Comparison of ENCODE assay signal across 10 cellular contexts in genomic region chr2:218959761-218960195, GRCh38. TPM values are rescaled to one million over a fixed set of nuclear protein-coding genes. Genes with fewer than 3 reads are reported as not detected.
DNase-seq lines count a peak whose midpoint lies in the region; ATAC-seq, FAIRE-seq and TF ChIP-seq lines count a peak whose summit lies in the region.
"Had no signal": no experiment of that assay in that cellular context is flagged by ENCODE, and none has a peak within 500 bp of the region (broad histone marks: within the 10 kb centered on the region; RNA-seq: fewer than 3 reads in every experiment).

No MANE protein-coding gene starts in this region.

- no peaks in the 10 kb centered on the region for H3K79me2 ChIP-seq in K562 (ENCODE audit: control insufficient read depth, insufficient read depth, low read length)

- POLR2A ChIA-PET in AG04449 (lab: Yijun Ruan, JAX) = no interaction called here
- POLR2A ChIA-PET in K562 (lab: Yijun Ruan, JAX) = interaction anchor here (0.6 kb wide), 1 partner anchor 15 kb away, joined by 3 read pairs; no protein-coding TSS in a partner anchor

- H4K20me1 ChIP-seq in K562 (replicated peaks; ENCODE audit: control insufficient read depth, insufficient read depth, low read length) = no peaks in the 10 kb centered on the region

- CTCF ChIA-PET in AG04449 (lab: Yijun Ruan, JAX) (interaction anchor here (0.6 to 2.3 kb wide), 4 partner anchors 20 to 61 kb away, joined by 3 to 9 read pairs (median 4); no protein-coding TSS in a partner anchor), K562 (lab: Yijun Ruan, JAX; ENCODE audit: low intra/inter-chr PET ratio) (no interaction called here)

- TF ChIP-seq CTCF in AG04449 (IDR thresholded peaks at IDR 0.05; ENCODE audit: insufficient read depth, low read length, missing control alignments) (no peak), K562 (IDR thresholded peaks at IDR 0.05 in 2 of 3, conservative IDR thresholded peaks at IDR 0.05 in 1 of 3; ENCODE audit: insufficient read depth in 2 of 3, low read depth in 1 of 3, low read length in 3 of 3) (no peak), foreskin fibroblast (IDR thresholded peaks at IDR 0.05; ENCODE audit: low read depth, low read length) (no peak)

- H3K9ac ChIP-seq in K562 (ENCODE audit: insufficient read depth in 1 of 2, low read depth in 2 of 2, low read length in 2 of 2) = peak overlapping the region in 1 of 2 experiments; percentile 64; a peak in 2 of 4 replicates

- in situ Hi-C loops in K562 (cut with MboI) = no loop called here

- intact Hi-C loops in K562 (cut with micrococcal nuclease) = loop anchor here (5.0 kb wide), 1 partner anchor 52 kb away; no protein-coding TSS in a partner anchor

- H3K4me2 ChIP-seq in K562 (ENCODE audit: insufficient read depth, low read length) = no peak overlapping the region

- H3K4me1 ChIP-seq in K562 (replicated peaks in 1 of 2; ENCODE audit: control insufficient read depth in 2 of 2, insufficient read depth in 2 of 2, low read length in 2 of 2) (peaks cover 11 to 31% of the 10 kb centered on the region in 2 experiments; a peak in 4 of 5 replicates), mesodermal cell (ENCODE audit: control insufficient read depth, insufficient read depth, low read length, poor library complexity, severe bottlenecking) (peaks cover 16% of the 10 kb centered on the region)

- 5% methylated on average over 8 of the region's 50 CpGs for WGBS in K562 (ENCODE audit: insufficient coverage, low coverage, missing lambda C conversion rate)
- WGBS in mesodermal cell (ENCODE audit: insufficient coverage in 2 of 2), 2 experiments = 2% methylated on average over 41 to 48 of the region's 50 CpGs

- peak overlapping the region; percentile 51; the same call in 1 of the 2 replicates for H2AFZ ChIP-seq in K562 (ENCODE audit: low read depth, low read length)

- H3K9me1 ChIP-seq in K562 (ENCODE audit: control insufficient read depth, insufficient read depth, low read length) = no peaks in the 10 kb centered on the region

- TF ChIP-seq RAD21 in K562 (CRISPR knock-in tag; conservative IDR thresholded peaks at IDR 0.05 in 1 of 2, IDR thresholded peaks at IDR 0.05 in 1 of 2) = no peak

- TF ChIP-seq EP300 in K562 (IDR thresholded peaks at IDR 0.05; ENCODE audit: low read length) = no peak

- H3K9me3 ChIP-seq in K562 (replicated peaks; ENCODE audit: control insufficient read depth, insufficient read depth, low read depth, low read length) = no peaks in the 10 kb centered on the region
- H3K9me3 ChIP-seq in mesodermal cell (ENCODE audit: control insufficient read depth, low read length) = no peaks in the 10 kb centered on the region

- H3K36me3 ChIP-seq in H7 (replicated peaks; ENCODE audit: control insufficient read depth, insufficient read depth, low read length) (no peaks in the 10 kb centered on the region), K562 (ENCODE audit: control insufficient read depth, insufficient read depth, low read length) (no peaks in the 10 kb centered on the region), mesodermal cell (ENCODE audit: control insufficient read depth, insufficient read depth, low read length) (no peaks in the 10 kb centered on the region)

- H3K27me3 ChIP-seq in H7 (ENCODE audit: control insufficient read depth, insufficient read depth, low read length) = peaks cover 67% of the 10 kb centered on the region
- peaks cover 7 to 29% of the 10 kb centered on the region in 2 experiments; a peak in 4 of 5 replicates for H3K27me3 ChIP-seq in K562 (ENCODE audit: control insufficient read depth in 2 of 2, insufficient read depth in 2 of 2, low read length in 2 of 2)

- peak overlapping the region; percentile 44 for H3K4me3 ChIP-seq in AG04449 (ENCODE audit: low read depth, low read length)
- H3K4me3 ChIP-seq in H7 (ENCODE audit: insufficient read depth, low read depth, low read length) = peak overlapping the region; percentile 41
- peak overlapping the region; percentile 38 for H3K4me3 ChIP-seq in K562
- H3K4me3 ChIP-seq in mesodermal cell (ENCODE audit: extremely low read depth, insufficient read depth, low read length, poor library complexity, severe bottlenecking) = peak overlapping the region; percentile 40
- peak overlapping the region in 1 of 2 donors; percentile 25 for H3K4me3 ChIP-seq in foreskin fibroblast (ENCODE audit: low read depth in 1 of 2, low read length in 2 of 2)

- ATAC-seq in K562 (no peak), GM19328 (IDR thresholded peaks at IDR 0.05; ENCODE audit: unreplicated experiment) (no peak)

- DNase-seq in AG04449 (ENCODE audit: low read depth, low spot score) = no peak
- DNase-seq in H7 = no peak
- no peak for DNase-seq in K562 (ENCODE audit: extremely low read depth in 1 of 4, low spot score in 3 of 4)
- DNase-seq in GM19240 (ENCODE audit: insufficient read length, low spot score) = no peak
- no peak for DNase-seq in foreskin fibroblast
- no peak for DNase-seq in midbrain (lab: John Stamatoyannopoulos, UW)
- DNase-seq: activated CD4-positive, alpha-beta T cell treated with anti-CD3 and anti-CD28 coated beads for 1 hour had no signal

- TF ChIP-seq POLR2A in K562 (conservative IDR thresholded peaks at IDR 0.05) = no peak

- no peak for FAIRE-seq in K562 (lab: Jason Lieb, UNC)

- H3K27ac ChIP-seq in K562 (ENCODE audit: extremely low read depth, low read depth, low read length) (no peak overlapping the region), mesodermal cell (ENCODE audit: low read depth, low read length, severe bottlenecking) (no peak overlapping the region)
- H3K27ac ChIP-seq: HL-60 had no signal

- BruUV-seq in K562 (replicated peaks; lab: Mats Ljungman, UMichigan) = no TSS peak

RNA-seq across cellular contexts. Expression of gene CDK5R2, which starts 0.3 kb away (rescaled TPM):
- 0.17 TPM in 1 of 2 replicates, not detected in the other for total RNA-seq in H7 (2014; rRNA removed; shearing (Covaris generic))
- 0.12 TPM in 1 of 2 replicates, not detected in the other for total RNA-seq in K562 (2011; cell fraction: chromatin; rRNA removed; ENCODE audit: low replicate concordance)
- not detected in 2 replicates for total RNA-seq in K562 (2011; cell fraction: nucleolus; rRNA removed)
- total RNA-seq in K562 (2011; cell fraction: nucleoplasm; rRNA removed) = 0.22 and 0.38 TPM in 2 replicates
- total RNA-seq in K562 (2014; rRNA removed) (not detected in 2 replicates), K562 (2014; rRNA removed; fragmentation: Illumina TruSeq; extraction: Trizol) (not detected in 2 replicates), K562 (2015; rRNA removed; fragmentation: Illumina TruSeq; extraction: Trizol) (not detected in 2 replicates), K562 (2021) (0.09 TPM in 1 of 2 replicates, not detected in the other)
- polyA plus RNA-seq in K562 (2011; rRNA removed) (not detected in 2 replicates), K562 (2014; fragmentation: Illumina TruSeq; extraction: Trizol) (not detected in 2 replicates), K562 (2014; fragmentation: Nextera tagmentation; extraction: Ambion mirVana) (not detected), K562 (2014; rRNA removed) (not detected in 2 replicates)
- 0.03 and 0.04 TPM in 2 replicates for polyA plus RNA-seq in K562 (2011; cell fraction: cytosol; rRNA removed)
- 0.08 and 0.17 TPM in 2 replicates for polyA plus RNA-seq in K562 (2011; cell fraction: nucleus; rRNA removed)
- polyA plus RNA-seq in K562 (2012) = 0.03 and 0.08 TPM in 2 replicates
- 0.09 and 0.11 TPM in 2 replicates for polyA minus RNA-seq in K562 (2011; rRNA and poly(A)+ RNA removed)
- not detected in 2 replicates for polyA minus RNA-seq in K562 (2011; cell fraction: cytosol; rRNA and poly(A)+ RNA removed)
- polyA minus RNA-seq in K562 (2011; cell fraction: nucleus; rRNA and poly(A)+ RNA removed) = 0.13 and 0.22 TPM in 2 replicates
- polyA plus RNA-seq in mesodermal cell (2013, experiment 1 of 2) = 0.74 TPM
- polyA plus RNA-seq in mesodermal cell (2013, experiment 2 of 2) = 0.40 TPM

RNA-seq across cellular contexts. Expression of gene FEV, which starts 25.2 kb away (rescaled TPM):
- not detected in 2 replicates for total RNA-seq in H7 (2014; rRNA removed; shearing (Covaris generic))
- 0.51 TPM in 1 of 2 replicates, not detected in the other for total RNA-seq in K562 (2011; cell fraction: chromatin; rRNA removed; ENCODE audit: low replicate concordance)
- 0.17 TPM in 1 of 2 replicates, not detected in the other for total RNA-seq in K562 (2011; cell fraction: nucleolus; rRNA removed)
- 0.38 TPM in 1 of 2 replicates, not detected in the other for total RNA-seq in K562 (2011; cell fraction: nucleoplasm; rRNA removed)
- total RNA-seq in K562 (2014; rRNA removed) = 0.45 and 0.57 TPM in 2 replicates
- total RNA-seq in K562 (2014; rRNA removed; fragmentation: Illumina TruSeq; extraction: Trizol) = 0.29 TPM in 1 of 2 replicates, not detected in the other
- total RNA-seq in K562 (2015; rRNA removed; fragmentation: Illumina TruSeq; extraction: Trizol) = 0.36 and 0.49 TPM in 2 replicates
- 1.6 and 2.4 TPM in 2 replicates for total RNA-seq in K562 (2021)
- 1.1 TPM in 2 replicates for polyA plus RNA-seq in K562 (2011; rRNA removed)
- 1.0 and 5.2 TPM in 2 replicates for polyA plus RNA-seq in K562 (2011; cell fraction: cytosol; rRNA removed)
- 1.5 and 5.2 TPM in 2 replicates for polyA plus RNA-seq in K562 (2011; cell fraction: nucleus; rRNA removed)
- polyA plus RNA-seq in K562 (2012) = 5.2 and 7.5 TPM in 2 replicates
- polyA plus RNA-seq in K562 (2014; fragmentation: Illumina TruSeq; extraction: Trizol) = 0.79 and 0.83 TPM in 2 replicates
- polyA plus RNA-seq in K562 (2014; fragmentation: Nextera tagmentation; extraction: Ambion mirVana) = under 1 TPM; 0.08 to 0.14 TPM
- polyA plus RNA-seq in K562 (2014; rRNA removed) = 0.78 and 1.7 TPM in 2 replicates
- 0.27 and 0.81 TPM in 2 replicates for polyA minus RNA-seq in K562 (2011; rRNA and poly(A)+ RNA removed)
- polyA minus RNA-seq in K562 (2011; cell fraction: cytosol; rRNA and poly(A)+ RNA removed) = 2.3 and 4.0 TPM in 2 replicates
- polyA minus RNA-seq in K562 (2011; cell fraction: nucleus; rRNA and poly(A)+ RNA removed) = 0.33 and 0.94 TPM in 2 replicates
- 4.6 TPM for polyA plus RNA-seq in mesodermal cell (2013, experiment 1 of 2)
- polyA plus RNA-seq in mesodermal cell (2013, experiment 2 of 2) = 3.2 TPM

RNA-seq across cellular contexts. Expression of gene CRYBA2, which starts 33.4 kb away (rescaled TPM):
- total RNA-seq in H7 (2014; rRNA removed; shearing (Covaris generic)) = not detected in 2 replicates
- total RNA-seq in K562 (2011; cell fraction: chromatin; rRNA removed; ENCODE audit: low replicate concordance) = 1.6 TPM in 1 of 2 replicates, not detected in the other
- 1.0 TPM in 1 of 2 replicates, not detected in the other for total RNA-seq in K562 (2011; cell fraction: nucleolus; rRNA removed)
- 0.81 TPM in 1 of 2 replicates, not detected in the other for total RNA-seq in K562 (2011; cell fraction: nucleoplasm; rRNA removed)
- total RNA-seq in K562 (2014; rRNA removed) (0.73 TPM in 1 of 2 replicates, not detected in the other), K562 (2014; rRNA removed; fragmentation: Illumina TruSeq; extraction: Trizol) (not detected in 2 replicates), K562 (2015; rRNA removed; fragmentation: Illumina TruSeq; extraction: Trizol) (0.72 and 0.75 TPM in 2 replicates), K562 (2021) (0.51 and 0.81 TPM in 2 replicates)
- polyA plus RNA-seq in K562 (2011; rRNA removed) (0.23 and 1.8 TPM in 2 replicates), K562 (2014; fragmentation: Illumina TruSeq; extraction: Trizol) (not detected in 2 replicates), K562 (2014; fragmentation: Nextera tagmentation; extraction: Ambion mirVana) (under 1 TPM in 1 of 2 experiments, not detected in 1; 0.11 TPM), K562 (2014; rRNA removed) (not detected in 2 replicates)
- polyA plus RNA-seq in K562 (2011; cell fraction: cytosol; rRNA removed) = 0.62 and 9.2 TPM in 2 replicates
- 1.7 and 14.2 TPM in 2 replicates for polyA plus RNA-seq in K562 (2011; cell fraction: nucleus; rRNA removed)
- 0.75 and 1.6 TPM in 2 replicates for polyA plus RNA-seq in K562 (2012)
- polyA minus RNA-seq in K562 (2011; rRNA and poly(A)+ RNA removed) = 0.91 TPM in 1 of 2 replicates, not detected in the other
- 2.6 TPM in 1 of 2 replicates, not detected in the other for polyA minus RNA-seq in K562 (2011; cell fraction: cytosol; rRNA and poly(A)+ RNA removed)
- polyA minus RNA-seq in K562 (2011; cell fraction: nucleus; rRNA and poly(A)+ RNA removed) = 0.67 TPM in 1 of 2 replicates, not detected in the other
- polyA plus RNA-seq in mesodermal cell (2013, experiment 1 of 2) = 3.2 TPM
- 2.6 TPM for polyA plus RNA-seq in mesodermal cell (2013, experiment 2 of 2)
